ENCODE assay signal across 8 cellular contexts in genomic region chr19:50476224-50476942, GRCh38. TPM values are rescaled to one million over a fixed set of nuclear protein-coding genes. Genes with fewer than 3 reads are reported as not detected.
A peak's percentile ranks its signal among the peaks of the same experiment; 100 is the strongest.
DNase-seq lines count a peak whose midpoint lies in the region; ATAC-seq and TF ChIP-seq lines count a peak whose summit lies in the region.

Gene EMC10, plus strand, starts transcription at chr19:50476507. Its CDS starts 38 bp downstream, at chr19:50476545.
Gene GARIN5A, minus strand, starts transcription at chr19:50476848. Its CDS starts 460 bp downstream, at chr19:50476388.

- peak; percentile 95 for DNase-seq in DMS153 (lab: John Stamatoyannopoulos, UW)
- DNase-seq in KG1 (lab: John Stamatoyannopoulos, UW): peak; percentile 54
- DNase-seq in RPMI7951 (ENCODE audit: low read depth): peak; percentile 87
- DNase-seq in activated effector memory CD4-positive, alpha-beta T cell treated with anti-CD3 and anti-CD28 coated beads, Interleukin-2, amount 50 U/mL, for 16 hours: peak; percentile 97
- peak; percentile 93 for DNase-seq in fibroblast of villous mesenchyme (ENCODE audit: low read depth)
- peak; percentile 82 for DNase-seq in neural crest cell (ENCODE audit: low read depth, low spot score)
- peak; percentile 96 to 98 for DNase-seq in stimulated activated naive CD8-positive, alpha-beta T cell treated with anti-CD3 and anti-CD28 coated beads, Interleukin-15, amount 100 ng/mL, for 72 hours

- H3K4me3 Mint-ChIP-seq in neural crest cell: peak within 1 kb of the TSS; percentile 97
- peak within 1 kb of the TSS; percentile 95 to 100 for H3K4me3 Mint-ChIP-seq in stimulated activated naive CD8-positive, alpha-beta T cell treated with anti-CD3 and anti-CD28 coated beads, Interleukin-15, amount 100 ng/mL, for 72 hours

- H3K9me3 Mint-ChIP-seq in neural crest cell: peaks cover 3% of the 10 kb centered on the region
- H3K9me3 Mint-ChIP-seq in stimulated activated naive CD8-positive, alpha-beta T cell treated with anti-CD3 and anti-CD28 coated beads, Interleukin-15, amount 100 ng/mL, for 72 hours: peaks cover 0 to 7% of the 10 kb centered on the region in 2 donors

- H3K4me1 Mint-ChIP-seq in neural crest cell: peaks cover 14% of the 10 kb centered on the region
- H3K4me1 Mint-ChIP-seq in stimulated activated naive CD8-positive, alpha-beta T cell treated with anti-CD3 and anti-CD28 coated beads, Interleukin-15, amount 100 ng/mL, for 72 hours: peaks cover 46% of the 10 kb centered on the region

- H3K27me3 Mint-ChIP-seq in neural crest cell (ENCODE audit: low read depth): peaks cover 8% of the 10 kb centered on the region
- no peaks in the 10 kb centered on the region for H3K27me3 Mint-ChIP-seq in stimulated activated naive CD8-positive, alpha-beta T cell treated with anti-CD3 and anti-CD28 coated beads, Interleukin-15, amount 100 ng/mL, for 72 hours

- H3K27ac Mint-ChIP-seq in neural crest cell (ENCODE audit: unreplicated experiment): peak within 1 kb of the TSS; percentile 98
- H3K27ac Mint-ChIP-seq in stimulated activated naive CD8-positive, alpha-beta T cell treated with anti-CD3 and anti-CD28 coated beads, Interleukin-15, amount 100 ng/mL, for 72 hours: peak within 1 kb of the TSS; percentile 97 to 99

- H3K36me3 Mint-ChIP-seq in neural crest cell (ENCODE audit: low read depth): peaks cover 25% of the 10 kb centered on the region

- peak within 1 kb of the TSS; percentile 95 for H3K4me3 ChIP-seq in fibroblast of villous mesenchyme (ENCODE audit: low read depth, low read length)

- ATAC-seq in GM21619 (IDR thresholded peaks at IDR 0.05; ENCODE audit: unreplicated experiment): peak; percentile 72
- ATAC-seq in stimulated activated naive CD8-positive, alpha-beta T cell treated with anti-CD3 and anti-CD28 coated beads, Interleukin-15, amount 100 ng/mL, for 72 hours: peak; percentile 97

- TF ChIP-seq CTCF in fibroblast of villous mesenchyme (IDR thresholded peaks at IDR 0.05; ENCODE audit: insufficient read depth, low read depth, low read length) (no peak), neural crest cell (conservative IDR thresholded peaks at IDR 0.05) (no peak)

RNA-seq across cellular contexts. Expression of gene EMC10, which starts in this region (rescaled TPM):
- total RNA-seq in RPMI7951 (2014; rRNA removed; shearing (Covaris generic)): 36.9 and 75.3 TPM in 2 replicates
- total RNA-seq in fibroblast of villous mesenchyme (38.7 and 40.6 TPM in 2 replicates), neural crest cell (125 and 129 TPM in 2 replicates)

RNA-seq across cellular contexts. Expression of gene GARIN5A, which starts in this region (rescaled TPM):
- total RNA-seq in RPMI7951 (2014; rRNA removed; shearing (Covaris generic)): 1.3 TPM in 1 of 2 replicates, not detected in the other
- total RNA-seq in fibroblast of villous mesenchyme (0.32 TPM in 1 of 2 replicates, not detected in the other), neural crest cell (1.1 and 1.3 TPM in 2 replicates)

Comparison
In these comparisons a context has a peak if more than half of its experiments do, and no peak if none do; other contexts are left out.
1. Peak in every context shown above with its lines: DNase-seq, ATAC-seq and H3K4me3 ChIP-seq.